8 cellular contexts compared by ENCODE assay signal in genomic region chr3:33438284-33438668, GRCh38. TPM values are rescaled to one million over a fixed set of nuclear protein-coding genes. Genes with fewer than 3 reads are reported as not detected.
DNase-seq lines count a peak whose midpoint lies in the region; TF ChIP-seq lines count a peak whose summit lies in the region.

No MANE protein-coding gene starts in this region.

- CTCF ChIA-PET in BJ (lab: Yijun Ruan, JAX): interaction anchor here (1.0 to 1.4 kb wide), 3 partner anchors 15 to 307 kb away, joined by 3 to 4 read pairs (median 4); no protein-coding TSS in a partner anchor

- H3K9me3 ChIP-seq in thymus (ENCODE audit: control insufficient read depth): no peaks in the 10 kb centered on the region

- TF ChIP-seq CTCF in BJ (IDR thresholded peaks at IDR 0.05; ENCODE audit: insufficient read depth, low read depth, low read length) (no peak), astrocyte of the cerebellum (IDR thresholded peaks at IDR 0.05; ENCODE audit: low read depth, low read length, missing control alignments) (no peak)

- H3K4me3 ChIP-seq in BJ (ENCODE audit: low read depth, low read length): peak overlapping the region; percentile 95
- peak overlapping the region; percentile 66 for H3K4me3 ChIP-seq in astrocyte of the cerebellum (ENCODE audit: low read depth, low read length)
- peak overlapping the region; percentile 97 for H3K4me3 ChIP-seq in thymus (ENCODE audit: low read length)

- peaks cover 12% of the 10 kb centered on the region for H3K4me1 ChIP-seq in thymus (ENCODE audit: control insufficient read depth, insufficient read depth, low read length)

- no peak for DNase-seq in BJ (ENCODE audit: low read depth)
- peak; percentile 37 for DNase-seq in HuH-7 (ENCODE audit: low spot score)
- DNase-seq in astrocyte of the cerebellum (ENCODE audit: low read depth): peak; percentile 42
- DNase-seq in left kidney (ENCODE audit: low read depth, low spot score): peak; percentile 36
- DNase-seq in stimulated activated CD8-positive, alpha-beta memory T cell treated with anti-CD3 and anti-CD28 coated beads, Interleukin-4, amount 100 ng/mL, for 48 hours: no peak
- no peak for DNase-seq in activated CD4-positive, CD25-positive, alpha-beta regulatory T cell (lab: John Stamatoyannopoulos, UW)
- no peak for DNase-seq in OCI-M2 (lab: John Stamatoyannopoulos, UW; ENCODE audit: unreplicated experiment)

- in situ Hi-C loops in astrocyte of the cerebellum (cut with HindIII; ENCODE audit: low sequenced_read_pairs): no loop called here

- POLR2A ChIA-PET in BJ (lab: Charles Lee): interaction anchor here (0.6 kb wide), 1 partner anchor 28 kb away, joined by 3 read pairs; no protein-coding TSS in a partner anchor

- no peaks in the 10 kb centered on the region for H3K36me3 ChIP-seq in BJ (ENCODE audit: control insufficient read depth, insufficient read depth, low read length)
- no peaks in the 10 kb centered on the region for H3K36me3 ChIP-seq in thymus (ENCODE audit: control insufficient read depth, insufficient read depth)

- H3K27me3 ChIP-seq in BJ (ENCODE audit: control insufficient read depth, insufficient read depth, low read length): no peaks in the 10 kb centered on the region
- H3K27me3 ChIP-seq in thymus (ENCODE audit: control insufficient read depth, insufficient read depth): no peaks in the 10 kb centered on the region

- H3K27ac ChIP-seq in thymus (ENCODE audit: low read depth): peak overlapping the region; percentile 68

- WGBS in thymus: 31% methylated on average over 4 of the region's 4 CpGs

RNA-seq across cellular contexts. Expression of gene UBP1, which starts 1.9 kb away (rescaled TPM):
- polyA plus RNA-seq in BJ (2011; rRNA removed) (58.3 and 62.7 TPM in 2 replicates), thymus (72.3 TPM)
- 34.2 and 35.8 TPM in 2 replicates for polyA minus RNA-seq in BJ (2011; rRNA and poly(A)+ RNA removed)

Comparison
In these comparisons a context has a peak if more than half of its experiments do, and no peak if none do; other contexts are left out.
1. DNase-seq: peak in HuH-7 (single experiment), astrocyte of the cerebellum (single experiment) and left kidney (single experiment); none in BJ (single experiment), stimulated activated CD8-positive, alpha-beta memory T cell treated with anti-CD3 and anti-CD28 coated beads, Interleukin-4, amount 100 ng/mL, for 48 hours (single experiment), activated CD4-positive, CD25-positive, alpha-beta regulatory T cell (0 of 4) and OCI-M2 (single experiment).
2. Peak in every context shown above with its lines, with median percentiles within 50 percentile points of each other: H3K4me3 ChIP-seq.